In the genomic region with DNA sequence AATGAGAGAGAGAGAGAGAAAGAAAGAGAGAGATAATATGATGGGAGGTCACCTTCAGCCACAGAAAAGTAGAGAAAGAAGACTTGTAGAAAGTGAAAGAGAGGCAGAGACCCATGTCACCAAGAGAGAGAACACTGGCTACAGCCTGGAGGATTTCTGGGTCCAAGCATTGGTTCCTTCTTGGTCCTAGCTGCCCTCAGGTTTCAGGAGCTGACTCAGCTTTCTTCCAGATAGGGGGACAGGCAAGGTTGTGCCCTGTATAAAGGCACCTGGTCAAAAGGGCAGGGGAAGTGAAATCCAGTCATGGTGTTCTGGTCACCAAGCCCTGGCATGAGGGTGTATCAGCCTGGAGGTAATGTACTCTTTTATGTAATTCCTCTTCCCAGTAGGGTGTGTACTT, we compare ENCODE assay signal across 15 cellular contexts. TPM values are rescaled to one million over a fixed set of nuclear protein-coding genes. Genes with fewer than 3 reads are reported as not detected.
DNase-seq lines count a peak whose midpoint lies in the region; FAIRE-seq and TF ChIP-seq lines count a peak whose summit lies in the region.
"Had no signal": no experiment of that assay in that cellular context is flagged by ENCODE, and none has a peak within 500 bp of the region (broad histone marks: within the 10 kb centered on the region; RNA-seq: fewer than 3 reads in every experiment).

No MANE protein-coding gene starts in this region.

- POLR2A ChIA-PET in H1 (lab: Charles Lee; ENCODE audit: partially characterized antibody) = no interaction called here

- TF ChIP-seq CTCF in MM.1S (IDR thresholded peaks at IDR 0.05; ENCODE audit: low read length) (no peak), H1 (IDR thresholded peaks at IDR 0.05; ENCODE audit: control extremely low read depth in 1 of 3, insufficient read depth in 1 of 3, low read depth in 1 of 3, low read length in 3 of 3) (no peak), BE2C (IDR thresholded peaks at IDR 0.05; ENCODE audit: low read depth, low read length) (no peak)

- H2BK120ac ChIP-seq in H1 (replicated peaks; ENCODE audit: low read depth, low read length) = no peak overlapping the region

- no peak overlapping the region for H4K5ac ChIP-seq in H1 (ENCODE audit: insufficient read length, low read depth, low read length)

- H3K4me2 ChIP-seq in MM.1S (ENCODE audit: low read depth, low read length) = no peak overlapping the region; the same call in 1 of the 2 replicates
- no peak overlapping the region for H3K4me2 ChIP-seq in H1 (ENCODE audit: insufficient read depth in 1 of 2, low read depth in 2 of 2, low read length in 2 of 2)
- H3K4me2 ChIP-seq: BLaER1 had no signal

- FAIRE-seq in H1 (lab: Jason Lieb, UNC) = no peak
- FAIRE-seq: A204.1 had no signal

- H2AFZ ChIP-seq in MM.1S (ENCODE audit: low read length) = no peak overlapping the region
- no peak overlapping the region for H2AFZ ChIP-seq in H1 (ENCODE audit: low read length)

- no peak overlapping the region for H3K23ac ChIP-seq in H1 (ENCODE audit: insufficient read length)

- TF ChIP-seq POLR2A in H1 (IDR thresholded peaks at IDR 0.05; ENCODE audit: control extremely low read depth in 1 of 2, low read depth in 2 of 2, low read length in 2 of 2) = no peak

- no peak overlapping the region for H2BK5ac ChIP-seq in H1 (ENCODE audit: low read depth, low read length)

- H3K79me1 ChIP-seq in H1 (ENCODE audit: low read depth, low read length) = no peaks in the 10 kb centered on the region

- H3K27ac ChIP-seq in MM.1S (ENCODE audit: low read length) (no peak overlapping the region), H1 (ENCODE audit: low read depth, low read length) (no peak overlapping the region)
- H3K27ac ChIP-seq: BLaER1 had no signal

- H3K27me3 ChIP-seq in MM.1S (replicated peaks; ENCODE audit: insufficient read depth, low read length) (no peaks in the 10 kb centered on the region), H1 (replicated peaks in 1 of 4; ENCODE audit: control insufficient read depth in 3 of 4, extremely low read depth in 1 of 4, insufficient read depth in 3 of 4, low read length in 3 of 4) (no peaks in the 10 kb centered on the region), BE2C (no peaks in the 10 kb centered on the region)
- H3K27me3 ChIP-seq: BLaER1 had no signal

- H4K8ac ChIP-seq in H1 (ENCODE audit: extremely low read depth, insufficient read depth, low read length) = no peak overlapping the region

- no peak overlapping the region for H4K91ac ChIP-seq in H1 (replicated peaks; ENCODE audit: insufficient read length, low read length)

- no peak overlapping the region for H2BK20ac ChIP-seq in H1 (ENCODE audit: low read length)

- peak; percentile 7 for DNase-seq in MM.1S
- peak; percentile 74 for DNase-seq in OCI-M1 (lab: John Stamatoyannopoulos, UW)
- no peak for DNase-seq in H1 (ENCODE audit: low read depth in 1 of 2, low spot score in 2 of 2)
- no peak for DNase-seq in BE2C
- DNase-seq in SHP77 (lab: John Stamatoyannopoulos, UW) = no peak
- no peak for DNase-seq in G401 (ENCODE audit: low spot score)
- DNase-seq: AML-193; CD4-positive, alpha-beta memory T cell; DMS153; DMS79; GF-D8; GOT3; H9 had no signal

- TF ChIP-seq EP300 in H1 (IDR thresholded peaks at IDR 0.05; ENCODE audit: borderline replicate concordance in 1 of 2, low read depth in 2 of 2, low read length in 2 of 2) = no peak

- H3K4me1 ChIP-seq in MM.1S (ENCODE audit: low read length) = peaks cover 8% of the 10 kb centered on the region; the same call in 1 of the 2 replicates
- no peaks in the 10 kb centered on the region for H3K4me1 ChIP-seq in H1 (replicated peaks in 1 of 4; ENCODE audit: control insufficient read depth in 3 of 4, insufficient read depth in 4 of 4, low read length in 3 of 4)
- H3K4me1 ChIP-seq in BE2C = no peaks in the 10 kb centered on the region
- H3K4me1 ChIP-seq: BLaER1 had no signal

- H2AK5ac ChIP-seq in H1 (ENCODE audit: low read depth, low read length) = no peak overlapping the region

- no peak overlapping the region for H2BK15ac ChIP-seq in H1 (ENCODE audit: low read length)

- no peak overlapping the region for H3K18ac ChIP-seq in H1 (ENCODE audit: extremely low read depth, low read length)

- no peak overlapping the region for H3K56ac ChIP-seq in H1 (replicated peaks; ENCODE audit: insufficient read length, low read depth, low read length)

- no peaks in the 10 kb centered on the region for H3F3A ChIP-seq in MM.1S (ENCODE audit: insufficient read depth, low read length)

- H3K9ac ChIP-seq in MM.1S (ENCODE audit: low read length) (no peak overlapping the region), H1 (replicated peaks in 1 of 4; ENCODE audit: extremely low read depth in 1 of 4, low read depth in 3 of 4, low read length in 3 of 4) (no peak overlapping the region)
- H3K9ac ChIP-seq: BLaER1 had no signal

- H3K9me3 ChIP-seq in MM.1S (replicated peaks; ENCODE audit: insufficient read depth, low read length) = no peaks in the 10 kb centered on the region
- peaks cover 0 to 11% of the 10 kb centered on the region in 2 experiments; a peak in 1 of 4 replicates for H3K9me3 ChIP-seq in H1 (ENCODE audit: insufficient read depth in 2 of 2, low read depth in 1 of 2, low read length in 1 of 2)
- H3K9me3 ChIP-seq in BE2C = no peaks in the 10 kb centered on the region

- no peaks in the 10 kb centered on the region for H3K9me2 ChIP-seq in MM.1S (replicated peaks; ENCODE audit: insufficient read depth, low read length)

- H3K14ac ChIP-seq in H1 (ENCODE audit: insufficient read length) = no peak overlapping the region

- CTCF ChIA-PET in H1 (lab: Charles Lee; ENCODE audit: partially characterized antibody) = no interaction called here

- H4K20me1 ChIP-seq in MM.1S (ENCODE audit: insufficient read depth, low read length) (no peaks in the 10 kb centered on the region), H1 (replicated peaks in 1 of 2; ENCODE audit: control insufficient read depth in 1 of 2, insufficient read depth in 2 of 2, low read length in 2 of 2) (no peaks in the 10 kb centered on the region)
- H4K20me1 ChIP-seq: BLaER1 had no signal

- in situ Hi-C loops in G401 (cut with HindIII; ENCODE audit: low sequenced_read_pairs) = no loop called here

- H3K4me3 ChIP-seq in MM.1S (ENCODE audit: low read length) (no peak overlapping the region), H1 (ENCODE audit: extremely low read depth in 1 of 4, insufficient read depth in 2 of 4, low read depth in 3 of 4, low read length in 4 of 4) (no peak overlapping the region), BE2C (ENCODE audit: low read depth, low read length) (no peak overlapping the region)
- H3K4me3 ChIP-seq: BLaER1 had no signal

- no peaks in the 10 kb centered on the region for H3K36me3 ChIP-seq in MM.1S (replicated peaks; ENCODE audit: insufficient read depth, low read length)
- no peaks in the 10 kb centered on the region for H3K36me3 ChIP-seq in H1 (ENCODE audit: control insufficient read depth in 2 of 4, insufficient read depth in 4 of 4, low read length in 3 of 4)
- no peaks in the 10 kb centered on the region for H3K36me3 ChIP-seq in BE2C
- H3K36me3 ChIP-seq: BLaER1 had no signal

- no peaks in the 10 kb centered on the region for H3K23me2 ChIP-seq in H1 (ENCODE audit: low read depth, low read length)

- H3K4ac ChIP-seq in H1 (replicated peaks; ENCODE audit: insufficient read length, low read depth, low read length) = no peak overlapping the region

- TF ChIP-seq RAD21 in H1 (IDR thresholded peaks at IDR 0.05 in 1 of 2, conservative IDR thresholded peaks at IDR 0.05 in 1 of 2; ENCODE audit: low read depth in 2 of 2, low read length in 2 of 2) = no peak

- H3K79me2 ChIP-seq in MM.1S (ENCODE audit: low read length) (no peaks in the 10 kb centered on the region), H1 (ENCODE audit: control insufficient read depth in 1 of 2, insufficient read depth in 2 of 2, low read length in 2 of 2) (no peaks in the 10 kb centered on the region)

- no peak overlapping the region for H2BK12ac ChIP-seq in H1 (ENCODE audit: low read depth, low read length)

TF ChIP-seq in H1, 55 proteins besides CTCF, POLR2A, EP300 and RAD21:
- TF ChIP-seq JUND (IDR thresholded peaks at IDR 0.05; ENCODE audit: low read length) = no peak
- TF ChIP-seq MAFK (IDR thresholded peaks at IDR 0.05; ENCODE audit: low read depth, low read length) = peak; percentile 51; the same call in 1 of the 2 replicates

RNA-seq across cellular contexts. Expression of a gene that starts 47.5 kb away (rescaled TPM):
- total RNA-seq in H1 (2021; fragmentation: NEBNext Ultra II Directional; extraction: Animal tissue kit (Norgen Biotek cat#: 25700)) = 0.84 and 1.1 TPM in 2 replicates
- 0.76 and 0.78 TPM in 2 replicates for polyA plus RNA-seq in H1 (2011; rRNA removed)
- 0.69 TPM for polyA plus RNA-seq in H1 (2011; cell fraction: cytosol; rRNA removed)
- 0.64 TPM for polyA plus RNA-seq in H1 (2011; cell fraction: nucleus; rRNA removed)
- polyA plus RNA-seq in H1 (2012, experiment 1 of 2) = 0.32 to 0.61 TPM (median 0.51 TPM) in 4 replicates
- polyA plus RNA-seq in H1 (2012, experiment 2 of 2) = 0.07 TPM
- 0.81 TPM for polyA plus RNA-seq in H1 (2013, experiment 1 of 2)
- 0.92 TPM for polyA plus RNA-seq in H1 (2013, experiment 2 of 2)
- polyA minus RNA-seq in H1 (2011; rRNA and poly(A)+ RNA removed) = 1.4 and 1.7 TPM in 2 replicates
- polyA minus RNA-seq in H1 (2011; cell fraction: cytosol; rRNA and poly(A)+ RNA removed) = 1.0 TPM
- polyA minus RNA-seq in H1 (2011; cell fraction: nucleus; rRNA and poly(A)+ RNA removed) = 2.3 TPM
- 0.88 TPM for polyA plus RNA-seq in BE2C (2012; ENCODE audit: insufficient read depth, insufficient read length, low read depth)
- not detected in 2 replicates for total RNA-seq in G401 (2014; rRNA removed; shearing (Covaris generic))
- total RNA-seq: CD4-positive, alpha-beta memory T cell had no signal
- polyA plus RNA-seq: CD4-positive, alpha-beta memory T cell had no signal

Comparison
In these comparisons a context has a peak if more than half of its experiments do, and no peak if none do; other contexts are left out.
1. DNase-seq: peak in MM.1S (single experiment) and OCI-M1 (single experiment); none in H1 (0 of 2), BE2C (single experiment), SHP77 (0 of 2) and G401 (single experiment).